In genomic region chr16:1311212-1311737, GRCh38 we compare ENCODE assay signal across 9 cellular contexts. TPM values are rescaled to one million over a fixed set of nuclear protein-coding genes. Genes with fewer than 3 reads are reported as not detected.
DNase-seq lines count a peak whose midpoint lies in the region; ATAC-seq and TF ChIP-seq lines count a peak whose summit lies in the region.
"Had no signal": no experiment of that assay in that cellular context is flagged by ENCODE, and none has a peak within 500 bp of the region (broad histone marks: within the 10 kb centered on the region; RNA-seq: fewer than 3 reads in every experiment).

No MANE protein-coding gene starts in this region.

- H3K9me3 ChIP-seq in HUES64 (ENCODE audit: insufficient read depth, low read depth, low read length) (no peaks in the 10 kb centered on the region), mucosa of rectum (ENCODE audit: control insufficient read depth in 2 of 2, low read length in 2 of 2) (no peaks in the 10 kb centered on the region)

- peak overlapping the region; percentile 94 for H3K4me3 ChIP-seq in HUES64 (ENCODE audit: low read length)
- H3K4me3 ChIP-seq in cardiac fibroblast (replicated peaks in 1 of 2; ENCODE audit: low read depth in 2 of 2, low read length in 2 of 2) = peak overlapping the region; percentile 74 to 75
- peak overlapping the region; percentile 65 to 91 for H3K4me3 ChIP-seq in mucosa of rectum (ENCODE audit: low read length in 2 of 2)

- H3K4me1 ChIP-seq in HUES64 (ENCODE audit: insufficient read depth, low read length) = no peaks in the 10 kb centered on the region
- peaks cover 23 to 27% of the 10 kb centered on the region in 2 donors for H3K4me1 ChIP-seq in mucosa of rectum (ENCODE audit: control insufficient read depth in 2 of 2, insufficient read depth in 2 of 2, low read length in 2 of 2)

- peaks cover 40% of the 10 kb centered on the region for H3K36me3 ChIP-seq in HUES64 (ENCODE audit: insufficient read depth, low read length)
- H3K36me3 ChIP-seq in mucosa of rectum (ENCODE audit: control insufficient read depth in 2 of 2, insufficient read depth in 2 of 2, low read length in 2 of 2) = peaks cover 21 to 32% of the 10 kb centered on the region in 2 donors

- H3K9ac ChIP-seq in HUES64 (ENCODE audit: low read depth, low read length) (peak overlapping the region; percentile 100), mucosa of rectum (ENCODE audit: low read depth in 1 of 2, low read length in 2 of 2) (peak overlapping the region; percentile 61 to 73)

- H3K27me3 ChIP-seq in HUES64 (ENCODE audit: insufficient read depth, low read length) (no peaks in the 10 kb centered on the region), mucosa of rectum (ENCODE audit: control insufficient read depth in 2 of 2, insufficient read depth in 2 of 2, low read length in 2 of 2) (no peaks in the 10 kb centered on the region)

- 39% methylated on average over 13 of the region's 13 CpGs for WGBS in HUES64

- intact Hi-C loops in left colon (cut with DNase I, micrococcal nuclease) = no loop called here

- TF ChIP-seq CTCF in 22Rv1 (IDR thresholded peaks at IDR 0.05) (no peak), cardiac fibroblast (IDR thresholded peaks at IDR 0.05; ENCODE audit: low read depth, low read length) (no peak)

- no peak for DNase-seq in cardiac fibroblast (ENCODE audit: low read depth in 2 of 2)
- DNase-seq in DMS79 treated with DMSO at 0.1 percent for 48 hours (lab: John Stamatoyannopoulos, UW) = no peak
- no peak for DNase-seq in superior temporal gyrus (ENCODE audit: extremely low spot score)
- no peak for DNase-seq in left colon
- DNase-seq in NCI-H146 (lab: John Stamatoyannopoulos, UW) = no peak
- DNase-seq: KG1 had no signal

- ATAC-seq in left colon = no peak

- peak overlapping the region; percentile 95 for H3K27ac ChIP-seq in 22Rv1
- H3K27ac ChIP-seq in HUES64 (ENCODE audit: low read depth, low read length) = no peak overlapping the region
- no peak overlapping the region for H3K27ac ChIP-seq in mucosa of rectum (ENCODE audit: low read depth in 2 of 2, low read length in 2 of 2)

RNA-seq across cellular contexts. Expression of gene UBE2I, which starts 1.8 kb away (rescaled TPM):
- polyA plus RNA-seq in HUES64 (2013, experiment 1 of 2) = 181 TPM
- 205 TPM for polyA plus RNA-seq in HUES64 (2013, experiment 2 of 2)
- 10 to 100 TPM; 76.6 to 87.1 TPM for total RNA-seq in left colon

RNA-seq across cellular contexts. Expression of gene BAIAP3, which starts 22.2 kb away (rescaled TPM):
- polyA plus RNA-seq in HUES64 (2013, experiment 1 of 2) = 1.7 TPM
- polyA plus RNA-seq in HUES64 (2013, experiment 2 of 2) = 4.2 TPM
- total RNA-seq in left colon = 10 to 100 TPM in 1 of 2 donors, 1 to 10 TPM in 1; 7.5 to 12.3 TPM

RNA-seq across cellular contexts. Expression of gene TSR3, which starts 40.4 kb away (rescaled TPM):
- polyA plus RNA-seq in HUES64 (2013, experiment 1 of 2) = 50.1 TPM
- polyA plus RNA-seq in HUES64 (2013, experiment 2 of 2) = 45.6 TPM
- total RNA-seq in left colon = 10 to 100 TPM; 50.7 to 54.4 TPM

RNA-seq across cellular contexts. Expression of gene GNPTG, which starts 40.5 kb away (rescaled TPM):
- polyA plus RNA-seq in HUES64 (2013, experiment 1 of 2) = 14.9 TPM
- 14.2 TPM for polyA plus RNA-seq in HUES64 (2013, experiment 2 of 2)
- total RNA-seq in left colon = 10 to 100 TPM; 57.6 to 61.8 TPM

RNA-seq across cellular contexts. Expression of gene TPSD1, which starts 55.4 kb away (rescaled TPM):
- 0.30 TPM for polyA plus RNA-seq in HUES64 (2013, experiment 1 of 2)
- polyA plus RNA-seq in HUES64 (2013, experiment 2 of 2) = 0.38 TPM
- 1 to 10 TPM in 1 of 2 donors, under 1 TPM in 1; 0.18 to 2.8 TPM for total RNA-seq in left colon
